8 cellular contexts compared by ENCODE assay signal in genomic region chr18:48996901-48997463, GRCh38.
DNase-seq lines count a peak whose midpoint lies in the region; ATAC-seq and TF ChIP-seq lines count a peak whose summit lies in the region.

No MANE protein-coding gene starts in this region.

- no peak overlapping the region for H3K4me3 ChIP-seq in SK-N-MC
- H3K4me3 ChIP-seq in fibroblast of pulmonary artery (replicated peaks; ENCODE audit: low read depth, low read length): no peak overlapping the region
- H3K4me3 ChIP-seq in skeletal muscle cell (ENCODE audit: low read depth, low read length): no peak overlapping the region

- ATAC-seq in activated CD4-positive, CD25-positive, alpha-beta regulatory T cell treated with anti-CD3 and anti-CD28 coated beads, Interleukin-2, amount 50 U/mL, for 24 hours: peak; percentile 41 to 60
- no peak for ATAC-seq in GM18861 (IDR thresholded peaks at IDR 0.05; ENCODE audit: unreplicated experiment)
- no peak for ATAC-seq in GM21528 (IDR thresholded peaks at IDR 0.05; ENCODE audit: low FRiP score, unreplicated experiment)

- no peak overlapping the region for H3K9ac ChIP-seq in SK-N-MC (ENCODE audit: insufficient read length)

- H3K9me3 ChIP-seq in SK-N-MC (ENCODE audit: low read depth, low read length): no peaks in the 10 kb centered on the region

- DNase-seq in activated CD4-positive, CD25-positive, alpha-beta regulatory T cell (lab: John Stamatoyannopoulos, UW): no peak
- peak; percentile 37 for DNase-seq in SK-N-MC (ENCODE audit: low read depth, low spot score)
- peak; percentile 46 for DNase-seq in fibroblast of pulmonary artery (ENCODE audit: low read depth)
- peak; percentile 45 for DNase-seq in skeletal muscle cell (ENCODE audit: low read depth)
- no peak for DNase-seq in HuH-7 (ENCODE audit: low spot score)

- no peak for TF ChIP-seq CTCF in fibroblast of pulmonary artery (IDR thresholded peaks at IDR 0.05; ENCODE audit: low read length, missing control alignments)

- H3K27ac ChIP-seq in SK-N-MC: 0 out of 2 replicates have a peak overlapping the region, but pooled peaks have one; percentile 1

- no peaks in the 10 kb centered on the region for H3K36me3 ChIP-seq in SK-N-MC (ENCODE audit: insufficient read depth, low read length)

Comparison
In these comparisons a context has a peak if more than half of its experiments do, and no peak if none do; other contexts are left out.
1. ATAC-seq: peak in activated CD4-positive, CD25-positive, alpha-beta regulatory T cell treated with anti-CD3 and anti-CD28 coated beads, Interleukin-2, amount 50 U/mL, for 24 hours (2 of 2); none in GM18861 (single experiment) and GM21528 (single experiment).
2. DNase-seq: peak in SK-N-MC (single experiment), fibroblast of pulmonary artery (single experiment) and skeletal muscle cell (single experiment); none in activated CD4-positive, CD25-positive, alpha-beta regulatory T cell (0 of 4) and HuH-7 (single experiment).